Comparison of ENCODE assay signal across 1 cellular context in genomic region chr7:22819476-22819875, GRCh38.
TF ChIP-seq lines count a peak whose summit lies in the region.

No MANE protein-coding gene starts in this region.

TF ChIP-seq in GM23338, 12 proteins besides CTCF, POLR2A, EP300 and RAD21 (continued from another document):
- TF ChIP-seq STAT1 (IDR thresholded peaks at IDR 0.05; ENCODE audit: unreplicated experiment) (no peak), ETS1 (IDR thresholded peaks at IDR 0.05) (no peak), ZNF462 (CRISPR knock-in tag; IDR thresholded peaks at IDR 0.05) (no peak), ZNF331 (CRISPR knock-in tag; IDR thresholded peaks at IDR 0.05; ENCODE audit: low read depth) (no peak), NANOG (IDR thresholded peaks at IDR 0.05; ENCODE audit: borderline replicate concordance) (no peak)
